ENCODE assay signal across 1 cellular context in genomic region chr9:23824241-23825142, GRCh38.
TF ChIP-seq lines count a peak whose summit lies in the region.

No MANE protein-coding gene starts in this region.

TF ChIP-seq in A549, 52 proteins besides CTCF, POLR2A, EP300 and RAD21 (continued from another document):
- TF ChIP-seq ELK1 (IDR thresholded peaks at IDR 0.05; ENCODE audit: low read depth, low read length) (no peak), MAZ (IDR thresholded peaks at IDR 0.05; ENCODE audit: borderline replicate concordance, low read depth, low read length) (no peak), CBX8 (IDR thresholded peaks at IDR 0.05) (no peak)
TF ChIP-seq in A549: peak in this region for 0.
